Comparison of ENCODE assay signal across 22 cellular contexts in genomic region chr4:121738780-121739547, GRCh38. TPM values are rescaled to one million over a fixed set of nuclear protein-coding genes. Genes with fewer than 3 reads are reported as not detected.
DNase-seq lines count a peak whose midpoint lies in the region; ATAC-seq, FAIRE-seq and TF ChIP-seq lines count a peak whose summit lies in the region.
"Had no signal": no experiment of that assay in that cellular context is flagged by ENCODE, and none has a peak within 500 bp of the region (broad histone marks: within the 10 kb centered on the region; RNA-seq: fewer than 3 reads in every experiment).

No MANE protein-coding gene starts in this region.

- H3K4me2 ChIP-seq in HepG2 (ENCODE audit: low read depth, low read length) = no peak overlapping the region

- WGBS in HepG2 (ENCODE audit: low lambda C conversion rate) = 46% methylated on average over 2 of the region's 2 CpGs
- WGBS in right lobe of liver (ENCODE audit: insufficient coverage, low coverage, low lambda C conversion rate, missing lambda C conversion rate) = 41% methylated on average over 2 of the region's 2 CpGs
- 56% methylated on average over 2 of the region's 2 CpGs for WGBS in esophagus muscularis mucosa

- H3K27me3 ChIP-seq in HepG2 (ENCODE audit: control insufficient read depth in 1 of 2, insufficient read depth in 2 of 2, low read length in 2 of 2) = no peaks in the 10 kb centered on the region; a peak in 1 of 5 replicates
- H3K27me3 ChIP-seq in right lobe of liver = no peaks in the 10 kb centered on the region
- no peaks in the 10 kb centered on the region for H3K27me3 ChIP-seq in left lung
- no peaks in the 10 kb centered on the region for H3K27me3 ChIP-seq in esophagus muscularis mucosa

- H3K9ac ChIP-seq in HepG2 (ENCODE audit: insufficient read depth, low read depth, low read length) = no peak overlapping the region
- H3K9ac ChIP-seq: GM23248 had no signal

- ATAC-seq in HepG2 (no peak), right lobe of liver (no peak), left lung (peak; percentile 20), GM19351 (IDR thresholded peaks at IDR 0.05; ENCODE audit: unreplicated experiment) (no peak)
- ATAC-seq: mucosa of descending colon had no signal

- TF ChIP-seq POLR2A in HepG2 (IDR thresholded peaks at IDR 0.05; ENCODE audit: insufficient read depth in 1 of 2, low read depth in 2 of 2, low read length in 2 of 2) (no peak), right lobe of liver (IDR thresholded peaks at IDR 0.05) (no peak), esophagus muscularis mucosa (IDR thresholded peaks at IDR 0.05; ENCODE audit: low read depth) (no peak)

- no peak for FAIRE-seq in HepG2 (lab: Jason Lieb, UNC)

- no peak for TF ChIP-seq CTCF in HepG2 (CRISPR knock-in tag; IDR thresholded peaks at IDR 0.05)
- TF ChIP-seq CTCF in right lobe of liver (IDR thresholded peaks at IDR 0.05) = no peak
- no peak for TF ChIP-seq CTCF in choroid plexus epithelial cell (conservative IDR thresholded peaks at IDR 0.05; ENCODE audit: low read depth, low read length)
- no peak for TF ChIP-seq CTCF in left lung (IDR thresholded peaks at IDR 0.05)
- TF ChIP-seq CTCF in esophagus muscularis mucosa (IDR thresholded peaks at IDR 0.05) = no peak

- H3K36me3 ChIP-seq in HepG2 (replicated peaks in 1 of 2; ENCODE audit: control insufficient read depth in 1 of 2, insufficient read depth in 2 of 2, low read length in 2 of 2) = no peaks in the 10 kb centered on the region
- no peaks in the 10 kb centered on the region for H3K36me3 ChIP-seq in right lobe of liver
- no peaks in the 10 kb centered on the region for H3K36me3 ChIP-seq in left lung
- no peaks in the 10 kb centered on the region for H3K36me3 ChIP-seq in esophagus muscularis mucosa

- DNase-seq in HepG2 (ENCODE audit: low spot score) (no peak), right lobe of liver (no peak), choroid plexus epithelial cell (ENCODE audit: low read depth) (peak; percentile 29), left lung (no peak), NCI-H2107 (lab: John Stamatoyannopoulos, UW) (no peak), esophagus muscularis mucosa (ENCODE audit: extremely low spot score) (no peak), NCI-H748 treated with DMSO at 0.1 percent for 48 hours (lab: John Stamatoyannopoulos, UW) (no peak)
- DNase-seq: activated CD4-positive, alpha-beta memory T cell treated with anti-CD3 and anti-CD28 coated beads, Interleukin-2, amount 10 ng/mL, durations not matched to agents 7 days and 5 days; activated CD4-positive, CD25-positive, alpha-beta regulatory T cell; activated gamma-delta T cell; activated T-cell treated with anti-CD3 and anti-CD28 coated beads for 4 hours; CD4-positive, alpha-beta T cell; GF-D8; GM23248; MM.1S; mucosa of descending colon; substantia nigra had no signal

- H2AFZ ChIP-seq in HepG2 (ENCODE audit: low read length) = no peak overlapping the region

- no TSS peak for BruUV-seq in HepG2 (replicated peaks; lab: Mats Ljungman, UMichigan)

- H3K4me1 ChIP-seq in HepG2 (ENCODE audit: insufficient read depth, low read length) = no peaks in the 10 kb centered on the region
- no peaks in the 10 kb centered on the region for H3K4me1 ChIP-seq in right lobe of liver
- H3K4me1 ChIP-seq in left lung = no peaks in the 10 kb centered on the region
- peaks cover 0 to 7% (median 3%) of the 10 kb centered on the region in 4 donors for H3K4me1 ChIP-seq in esophagus muscularis mucosa

- POLR2A ChIA-PET in HepG2 (lab: Yijun Ruan, JAX) = no interaction called here

- in situ Hi-C loops in HepG2 (cut with HindIII; ENCODE audit: extremely low pct_ligation_motif_present, low pct_unique_long_range_greater_than_20kb) = loop anchor here (5.0 to 10.0 kb wide), 2 partner anchors 272 to 364 kb away; no protein-coding TSS in a partner anchor

- intact Hi-C loops in HepG2 (cut with micrococcal nuclease; ENCODE audit: unreplicated experiment) (loop anchor here (10.0 kb wide), 1 partner anchor 544 kb away; no protein-coding TSS in a partner anchor), right lobe of liver (cut with DNase I) (loop anchor here in 1 of 2 donors (10.0 kb wide), 1 partner anchor 274 kb away; no protein-coding TSS in a partner anchor), left lung (cut with DNase I) (loop anchor here in 1 of 2 donors (10.0 kb wide), 1 partner anchor 254 kb away; no protein-coding TSS in a partner anchor), esophagus muscularis mucosa (cut with DNase I) (loop anchor here (5.0 to 10.0 kb wide), 2 partner anchors 254 to 367 kb away; no protein-coding TSS in a partner anchor)

- H3K79me2 ChIP-seq in HepG2 (ENCODE audit: insufficient read depth, low read length) = no peaks in the 10 kb centered on the region

- CTCF ChIA-PET in HepG2 (lab: Yijun Ruan, JAX; ENCODE audit: low intra/inter-chr PET ratio, low total read pairs) = no interaction called here

- no peaks in the 10 kb centered on the region for H4K20me1 ChIP-seq in HepG2 (ENCODE audit: insufficient read depth, low read length)

- no peaks in the 10 kb centered on the region for H3K9me3 ChIP-seq in HepG2 (ENCODE audit: low read length)
- no peaks in the 10 kb centered on the region for H3K9me3 ChIP-seq in right lobe of liver
- H3K9me3 ChIP-seq in left lung = no peaks in the 10 kb centered on the region
- H3K9me3 ChIP-seq in esophagus muscularis mucosa = no peaks in the 10 kb centered on the region
- H3K9me3 ChIP-seq: mucosa of descending colon had no signal

- no peak overlapping the region for H3K4me3 ChIP-seq in HepG2 (replicated peaks in 1 of 3; ENCODE audit: insufficient read depth in 1 of 3, low read depth in 2 of 3, low read length in 3 of 3)
- H3K4me3 ChIP-seq in right lobe of liver = no peak overlapping the region
- no peak overlapping the region for H3K4me3 ChIP-seq in choroid plexus epithelial cell (ENCODE audit: low read depth, low read length)
- no peak overlapping the region for H3K4me3 ChIP-seq in left lung
- no peak overlapping the region for H3K4me3 ChIP-seq in esophagus muscularis mucosa
- H3K4me3 ChIP-seq: GM23248, mucosa of descending colon had no signal

- H3K27ac ChIP-seq in HepG2 (ENCODE audit: extremely low read length, insufficient read depth, low read length) (no peak overlapping the region), right lobe of liver (no peak overlapping the region), left lung (no peak overlapping the region), esophagus muscularis mucosa (replicated peaks in 1 of 4) (no peak overlapping the region)
- H3K27ac ChIP-seq: GM23248 had no signal

- TF ChIP-seq EP300 in HepG2 (IDR thresholded peaks at IDR 0.05; ENCODE audit: low read depth in 2 of 2, low read length in 2 of 2) = no peak
- TF ChIP-seq EP300 in HepG2 (CRISPR knock-in tag; IDR thresholded peaks at IDR 0.05; ENCODE audit: borderline replicate concordance) = no peak
- TF ChIP-seq EP300 in esophagus muscularis mucosa (IDR thresholded peaks at IDR 0.05) = no peak

- no peak for TF ChIP-seq RAD21 in HepG2 (CRISPR knock-in tag; IDR thresholded peaks at IDR 0.05)

RNA-seq across cellular contexts. Expression of gene SMIM43, which starts 26.0 kb away (rescaled TPM):
- not detected in 2 replicates for total RNA-seq in HepG2 (2016; rRNA removed; fragmentation: Illumina TruSeq; extraction: Trizol)
- not detected in 2 replicates for total RNA-seq in HepG2 (2016; cell fraction: cytosol; rRNA removed; fragmentation: Illumina TruSeq; extraction: Trizol; ENCODE audit: low read depth)
- not detected in 2 replicates for total RNA-seq in HepG2 (2016; cell fraction: insoluble cytoplasmic fraction; rRNA removed; fragmentation: Illumina TruSeq; extraction: Trizol)
- total RNA-seq in HepG2 (2016; cell fraction: membrane; rRNA removed; fragmentation: Illumina TruSeq; extraction: Trizol) = not detected in 2 replicates
- total RNA-seq in HepG2 (2016; cell fraction: nucleus; rRNA removed; fragmentation: Illumina TruSeq; extraction: Trizol) = not detected in 2 replicates
- polyA plus RNA-seq in HepG2 (2011; rRNA removed) = not detected in 2 replicates
- polyA plus RNA-seq in HepG2 (2011; cell fraction: cytosol; rRNA removed) = not detected in 2 replicates
- not detected in 2 replicates for polyA plus RNA-seq in HepG2 (2011; cell fraction: nucleus; rRNA removed)
- polyA plus RNA-seq in HepG2 (2012) = not detected in 2 replicates
- polyA plus RNA-seq in HepG2 (2016; cell fraction: cytosol; fragmentation: Illumina TruSeq; extraction: Trizol; ENCODE audit: low read depth) = not detected in 2 replicates
- not detected in 2 replicates for polyA plus RNA-seq in HepG2 (2016; cell fraction: insoluble cytoplasmic fraction; fragmentation: Illumina TruSeq; extraction: Trizol; ENCODE audit: low read depth)
- polyA plus RNA-seq in HepG2 (2016; cell fraction: membrane; fragmentation: Illumina TruSeq; extraction: Trizol; ENCODE audit: low read depth) = not detected in 2 replicates
- not detected in 2 replicates for polyA plus RNA-seq in HepG2 (2016; cell fraction: nucleus; fragmentation: Illumina TruSeq; extraction: Trizol; ENCODE audit: insufficient read depth, low read depth)
- polyA minus RNA-seq in HepG2 (2011; rRNA and poly(A)+ RNA removed; ENCODE audit: low replicate concordance) = not detected in 2 replicates
- polyA minus RNA-seq in HepG2 (2011; cell fraction: cytosol; rRNA and poly(A)+ RNA removed) = not detected in 2 replicates
- polyA minus RNA-seq in HepG2 (2011; cell fraction: nucleus; rRNA and poly(A)+ RNA removed) = not detected in 2 replicates
- total RNA-seq in right lobe of liver = not detected
- 1 to 10 TPM in 1 of 2 donors, not detected in 1; 1.0 TPM for total RNA-seq in left lung
- total RNA-seq in esophagus muscularis mucosa = 1 to 10 TPM in 1 of 4 donors, under 1 TPM in 3; 0.46 to 1.2 (median 0.66) TPM
- total RNA-seq: activated CD4-positive, alpha-beta memory T cell treated with anti-CD3 and anti-CD28 coated beads, Interleukin-2, amount 10 ng/mL, durations not matched to agents 7 days and 5 days; CD4-positive, alpha-beta T cell; epithelial cell of proximal tubule; liver; SK-MEL-5; ureter had no signal
- polyA plus RNA-seq: liver had no signal

RNA-seq across cellular contexts. Expression of gene ANXA5, which starts 42.2 kb away (rescaled TPM):
- 342 and 477 TPM in 2 replicates for total RNA-seq in HepG2 (2016; rRNA removed; fragmentation: Illumina TruSeq; extraction: Trizol)
- 45.6 and 47.1 TPM in 2 replicates for total RNA-seq in HepG2 (2016; cell fraction: cytosol; rRNA removed; fragmentation: Illumina TruSeq; extraction: Trizol; ENCODE audit: low read depth)
- total RNA-seq in HepG2 (2016; cell fraction: insoluble cytoplasmic fraction; rRNA removed; fragmentation: Illumina TruSeq; extraction: Trizol) = 351 and 486 TPM in 2 replicates
- total RNA-seq in HepG2 (2016; cell fraction: membrane; rRNA removed; fragmentation: Illumina TruSeq; extraction: Trizol) = 81.7 and 82.9 TPM in 2 replicates
- 182 and 183 TPM in 2 replicates for total RNA-seq in HepG2 (2016; cell fraction: nucleus; rRNA removed; fragmentation: Illumina TruSeq; extraction: Trizol)
- polyA plus RNA-seq in HepG2 (2011; rRNA removed) = 175 and 209 TPM in 2 replicates
- 161 and 205 TPM in 2 replicates for polyA plus RNA-seq in HepG2 (2011; cell fraction: cytosol; rRNA removed)
- polyA plus RNA-seq in HepG2 (2011; cell fraction: nucleus; rRNA removed) = 114 and 117 TPM in 2 replicates
- 231 and 245 TPM in 2 replicates for polyA plus RNA-seq in HepG2 (2012)
- 37.2 and 41.9 TPM in 2 replicates for polyA plus RNA-seq in HepG2 (2016; cell fraction: cytosol; fragmentation: Illumina TruSeq; extraction: Trizol; ENCODE audit: low read depth)
- 523 and 561 TPM in 2 replicates for polyA plus RNA-seq in HepG2 (2016; cell fraction: insoluble cytoplasmic fraction; fragmentation: Illumina TruSeq; extraction: Trizol; ENCODE audit: low read depth)
- 66.0 and 66.3 TPM in 2 replicates for polyA plus RNA-seq in HepG2 (2016; cell fraction: membrane; fragmentation: Illumina TruSeq; extraction: Trizol; ENCODE audit: low read depth)
- polyA plus RNA-seq in HepG2 (2016; cell fraction: nucleus; fragmentation: Illumina TruSeq; extraction: Trizol; ENCODE audit: insufficient read depth, low read depth) = 239 and 250 TPM in 2 replicates
- polyA minus RNA-seq in HepG2 (2011; rRNA and poly(A)+ RNA removed; ENCODE audit: low replicate concordance) = 105 and 156 TPM in 2 replicates
- polyA minus RNA-seq in HepG2 (2011; cell fraction: cytosol; rRNA and poly(A)+ RNA removed) = 270 and 336 TPM in 2 replicates
- polyA minus RNA-seq in HepG2 (2011; cell fraction: nucleus; rRNA and poly(A)+ RNA removed) = 156 and 160 TPM in 2 replicates
- total RNA-seq in right lobe of liver = 100 to 1,000 TPM in 3 of 6 experiments, 10 to 100 TPM in 3; 52.2 to 216 (median 97.8) TPM
- 100 to 1,000 TPM; 568 to 685 TPM for total RNA-seq in left lung
- 100 to 1,000 TPM; 242 to 338 (median 270) TPM for total RNA-seq in esophagus muscularis mucosa
